ENCODE assay signal across 2 cellular contexts in the genomic region with DNA sequence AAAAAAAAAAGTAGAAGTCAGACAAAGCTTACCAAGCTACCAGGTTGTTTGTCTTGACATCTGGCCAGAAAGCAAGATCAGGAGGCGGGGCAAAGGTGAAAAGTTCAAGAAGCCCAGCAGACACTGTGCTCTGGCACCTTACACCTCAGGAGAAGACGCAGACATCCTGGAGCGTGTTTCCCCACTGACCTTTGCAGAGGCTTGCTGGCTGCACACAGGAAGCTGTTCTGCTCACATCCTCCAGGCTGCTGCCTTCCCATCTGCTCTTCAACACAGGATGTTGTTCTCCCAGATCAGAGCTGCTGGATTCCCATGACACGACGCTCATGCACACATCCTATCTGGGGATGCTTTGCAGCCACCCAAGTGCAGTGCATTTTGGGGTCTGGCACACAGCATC.
TF ChIP-seq lines count a peak whose summit lies in the region.

No MANE protein-coding gene starts in this region.

TF ChIP-seq in liver, 16 proteins besides CTCF, POLR2A, EP300 and RAD21 (continued from another document):
- TF ChIP-seq HNF4G (IDR thresholded peaks at IDR 0.05) (no peak), NR2F2 (IDR thresholded peaks at IDR 0.05) (peak; percentile 97), JUND (IDR thresholded peaks at IDR 0.05) (no peak), SP1 (IDR thresholded peaks at IDR 0.05) (peak; percentile 36), RXRA (IDR thresholded peaks at IDR 0.05) (peak; percentile 21), TAF1 (conservative IDR thresholded peaks at IDR 0.05) (no peak), FOXA2 (IDR thresholded peaks at IDR 0.05) (no peak), EGR1 (IDR thresholded peaks at IDR 0.05; ENCODE audit: low read depth in 2 of 2) (no peak), GABPA (IDR thresholded peaks at IDR 0.05 in 1 of 2, conservative IDR thresholded peaks at IDR 0.05 in 1 of 2) (no peak)
- TF ChIP-seq, protein P1, sequence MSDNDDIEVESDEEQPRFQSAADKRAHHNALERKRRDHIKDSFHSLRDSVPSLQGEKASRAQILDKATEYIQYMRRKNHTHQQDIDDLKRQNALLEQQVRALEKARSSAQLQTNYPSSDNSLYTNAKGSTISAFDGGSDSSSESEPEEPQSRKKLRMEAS (IDR thresholded peaks at IDR 0.05) = no peak
- TF ChIP-seq, protein P2, sequence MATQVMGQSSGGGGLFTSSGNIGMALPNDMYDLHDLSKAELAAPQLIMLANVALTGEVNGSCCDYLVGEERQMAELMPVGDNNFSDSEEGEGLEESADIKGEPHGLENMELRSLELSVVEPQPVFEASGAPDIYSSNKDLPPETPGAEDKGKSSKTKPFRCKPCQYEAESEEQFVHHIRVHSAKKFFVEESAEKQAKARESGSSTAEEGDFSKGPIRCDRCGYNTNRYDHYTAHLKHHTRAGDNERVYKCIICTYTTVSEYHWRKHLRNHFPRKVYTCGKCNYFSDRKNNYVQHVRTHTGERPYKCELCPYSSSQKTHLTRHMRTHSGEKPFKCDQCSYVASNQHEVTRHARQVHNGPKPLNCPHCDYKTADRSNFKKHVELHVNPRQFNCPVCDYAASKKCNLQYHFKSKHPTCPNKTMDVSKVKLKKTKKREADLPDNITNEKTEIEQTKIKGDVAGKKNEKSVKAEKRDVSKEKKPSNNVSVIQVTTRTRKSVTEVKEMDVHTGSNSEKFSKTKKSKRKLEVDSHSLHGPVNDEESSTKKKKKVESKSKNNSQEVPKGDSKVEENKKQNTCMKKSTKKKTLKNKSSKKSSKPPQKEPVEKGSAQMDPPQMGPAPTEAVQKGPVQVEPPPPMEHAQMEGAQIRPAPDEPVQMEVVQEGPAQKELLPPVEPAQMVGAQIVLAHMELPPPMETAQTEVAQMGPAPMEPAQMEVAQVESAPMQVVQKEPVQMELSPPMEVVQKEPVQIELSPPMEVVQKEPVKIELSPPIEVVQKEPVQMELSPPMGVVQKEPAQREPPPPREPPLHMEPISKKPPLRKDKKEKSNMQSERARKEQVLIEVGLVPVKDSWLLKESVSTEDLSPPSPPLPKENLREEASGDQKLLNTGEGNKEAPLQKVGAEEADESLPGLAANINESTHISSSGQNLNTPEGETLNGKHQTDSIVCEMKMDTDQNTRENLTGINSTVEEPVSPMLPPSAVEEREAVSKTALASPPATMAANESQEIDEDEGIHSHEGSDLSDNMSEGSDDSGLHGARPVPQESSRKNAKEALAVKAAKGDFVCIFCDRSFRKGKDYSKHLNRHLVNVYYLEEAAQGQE (IDR thresholded peaks at IDR 0.05) = no peak
- TF ChIP-seq, protein P3, sequence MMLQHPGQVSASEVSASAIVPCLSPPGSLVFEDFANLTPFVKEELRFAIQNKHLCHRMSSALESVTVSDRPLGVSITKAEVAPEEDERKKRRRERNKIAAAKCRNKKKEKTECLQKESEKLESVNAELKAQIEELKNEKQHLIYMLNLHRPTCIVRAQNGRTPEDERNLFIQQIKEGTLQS (IDR thresholded peaks at IDR 0.05) = no peak
TF ChIP-seq in liver: peak in this region for 3.

TF ChIP-seq in HepG2, 621 proteins besides CTCF, POLR2A, EP300 and RAD21 (continued from another document):
- TF ChIP-seq, protein P4, sequence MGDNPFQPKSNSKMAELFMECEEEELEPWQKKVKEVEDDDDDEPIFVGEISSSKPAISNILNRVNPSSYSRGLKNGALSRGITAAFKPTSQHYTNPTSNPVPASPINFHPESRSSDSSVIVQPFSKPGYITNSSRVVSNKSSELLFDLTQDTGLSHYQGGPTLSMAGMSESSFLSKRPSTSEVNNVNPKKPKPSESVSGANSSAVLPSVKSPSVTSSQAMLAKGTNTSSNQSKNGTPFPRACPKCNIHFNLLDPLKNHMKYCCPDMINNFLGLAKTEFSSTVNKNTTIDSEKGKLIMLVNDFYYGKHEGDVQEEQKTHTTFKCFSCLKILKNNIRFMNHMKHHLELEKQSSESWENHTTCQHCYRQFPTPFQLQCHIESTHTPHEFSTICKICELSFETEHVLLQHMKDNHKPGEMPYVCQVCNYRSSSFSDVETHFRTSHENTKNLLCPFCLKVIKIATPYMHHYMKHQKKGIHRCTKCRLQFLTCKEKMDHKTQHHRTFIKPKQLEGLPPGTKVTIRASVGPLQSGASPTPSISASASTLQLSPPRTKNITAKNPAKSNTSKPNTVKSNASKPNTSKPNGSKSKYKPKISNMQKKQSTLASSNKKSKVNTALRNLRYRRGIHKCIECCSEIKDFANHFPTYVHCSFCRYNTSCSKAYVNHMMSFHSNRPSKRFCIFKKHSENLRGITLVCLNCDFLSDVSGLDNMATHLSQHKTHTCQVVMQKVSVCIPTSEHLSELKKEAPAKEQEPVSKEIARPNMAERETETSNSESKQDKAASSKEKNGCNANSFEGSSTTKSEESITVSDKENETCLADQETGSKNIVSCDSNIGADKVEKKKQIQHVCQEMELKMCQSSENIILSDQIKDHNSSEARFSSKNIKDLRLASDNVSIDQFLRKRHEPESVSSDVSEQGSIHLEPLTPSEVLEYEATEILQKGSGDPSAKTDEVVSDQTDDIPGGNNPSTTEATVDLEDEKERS (CRISPR knock-in tag; IDR thresholded peaks at IDR 0.05) = no peak
TF ChIP-seq in HepG2: peak in this region for 0.
